1 cellular context compared by ENCODE assay signal in the genomic region with DNA sequence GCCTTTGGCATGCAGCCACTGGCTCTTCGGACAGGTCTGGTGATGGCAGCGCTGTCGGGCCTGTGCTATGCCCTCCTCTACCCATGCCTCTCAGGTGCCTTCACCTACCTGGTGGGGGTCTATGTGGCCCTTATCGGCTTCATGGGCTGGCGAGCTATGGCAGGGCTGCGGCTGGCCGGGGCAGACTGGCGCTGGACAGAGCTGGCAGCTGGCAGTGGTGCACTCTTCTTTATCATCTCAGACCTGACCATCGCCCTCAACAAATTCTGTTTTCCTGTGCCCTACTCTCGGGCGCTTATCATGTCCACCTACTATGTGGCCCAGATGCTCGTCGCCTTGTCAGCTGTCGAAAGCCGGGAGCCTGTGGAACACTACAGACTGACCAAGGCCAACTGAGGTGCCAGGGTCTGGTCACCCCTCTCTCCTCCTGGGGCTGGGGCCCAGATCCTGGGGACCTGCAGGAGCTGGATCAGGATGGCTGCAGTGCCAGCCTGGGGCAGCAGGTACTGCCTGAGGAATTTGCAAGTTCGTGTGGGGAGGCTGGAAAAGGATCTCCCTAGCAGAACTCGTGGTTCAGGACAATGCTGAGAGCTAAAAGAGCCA.
TF ChIP-seq lines count a peak whose summit lies in the region.

No MANE protein-coding gene starts in this region.

TF ChIP-seq in K562, 482 proteins besides CTCF, POLR2A, EP300 and RAD21:
- TF ChIP-seq, protein P1, sequence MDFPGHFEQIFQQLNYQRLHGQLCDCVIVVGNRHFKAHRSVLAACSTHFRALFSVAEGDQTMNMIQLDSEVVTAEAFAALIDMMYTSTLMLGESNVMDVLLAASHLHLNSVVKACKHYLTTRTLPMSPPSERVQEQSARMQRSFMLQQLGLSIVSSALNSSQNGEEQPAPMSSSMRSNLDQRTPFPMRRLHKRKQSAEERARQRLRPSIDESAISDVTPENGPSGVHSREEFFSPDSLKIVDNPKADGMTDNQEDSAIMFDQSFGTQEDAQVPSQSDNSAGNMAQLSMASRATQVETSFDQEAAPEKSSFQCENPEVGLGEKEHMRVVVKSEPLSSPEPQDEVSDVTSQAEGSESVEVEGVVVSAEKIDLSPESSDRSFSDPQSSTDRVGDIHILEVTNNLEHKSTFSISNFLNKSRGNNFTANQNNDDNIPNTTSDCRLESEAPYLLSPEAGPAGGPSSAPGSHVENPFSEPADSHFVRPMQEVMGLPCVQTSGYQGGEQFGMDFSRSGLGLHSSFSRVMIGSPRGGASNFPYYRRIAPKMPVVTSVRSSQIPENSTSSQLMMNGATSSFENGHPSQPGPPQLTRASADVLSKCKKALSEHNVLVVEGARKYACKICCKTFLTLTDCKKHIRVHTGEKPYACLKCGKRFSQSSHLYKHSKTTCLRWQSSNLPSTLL (IDR thresholded peaks at IDR 0.05), result no peak
- TF ChIP-seq ZKSCAN1 (IDR thresholded peaks at IDR 0.05; ENCODE audit: low read depth, low read length), result 0 out of 2 replicates have a peak, but pooled peaks have one; percentile 55
